ENCODE assay signal across 8 cellular contexts in genomic region chr5:57785946-57786345, GRCh38.
"Had no signal": no experiment of that assay in that cellular context is flagged by ENCODE, and none has a peak within 500 bp of the region (broad histone marks: within the 10 kb centered on the region; RNA-seq: fewer than 3 reads in every experiment).

No MANE protein-coding gene starts in this region.

- DNase-seq: GM23248, GOT3, H7, HFFc6, IMR-90, KG1 had no signal

- H3K4me3 Mint-ChIP-seq: HFFc6 had no signal

- H3K9me3 ChIP-seq: HAP-1 had no signal

- H3K27ac Mint-ChIP-seq: HFFc6 had no signal

- ATAC-seq: K562 had no signal

- H3K36me3 ChIP-seq: HAP-1 had no signal

- H3K4me3 ChIP-seq: GM23248, HAP-1, K562 had no signal

- H2AFZ ChIP-seq: GM23248 had no signal

- H3K9me3 Mint-ChIP-seq: HFFc6 had no signal

- H3K9ac ChIP-seq: GM23248 had no signal

- H3K4me1 ChIP-seq: HAP-1 had no signal

- H3K27ac ChIP-seq: GM23248 had no signal
